1 cellular context compared by ENCODE assay signal in the genomic region with DNA sequence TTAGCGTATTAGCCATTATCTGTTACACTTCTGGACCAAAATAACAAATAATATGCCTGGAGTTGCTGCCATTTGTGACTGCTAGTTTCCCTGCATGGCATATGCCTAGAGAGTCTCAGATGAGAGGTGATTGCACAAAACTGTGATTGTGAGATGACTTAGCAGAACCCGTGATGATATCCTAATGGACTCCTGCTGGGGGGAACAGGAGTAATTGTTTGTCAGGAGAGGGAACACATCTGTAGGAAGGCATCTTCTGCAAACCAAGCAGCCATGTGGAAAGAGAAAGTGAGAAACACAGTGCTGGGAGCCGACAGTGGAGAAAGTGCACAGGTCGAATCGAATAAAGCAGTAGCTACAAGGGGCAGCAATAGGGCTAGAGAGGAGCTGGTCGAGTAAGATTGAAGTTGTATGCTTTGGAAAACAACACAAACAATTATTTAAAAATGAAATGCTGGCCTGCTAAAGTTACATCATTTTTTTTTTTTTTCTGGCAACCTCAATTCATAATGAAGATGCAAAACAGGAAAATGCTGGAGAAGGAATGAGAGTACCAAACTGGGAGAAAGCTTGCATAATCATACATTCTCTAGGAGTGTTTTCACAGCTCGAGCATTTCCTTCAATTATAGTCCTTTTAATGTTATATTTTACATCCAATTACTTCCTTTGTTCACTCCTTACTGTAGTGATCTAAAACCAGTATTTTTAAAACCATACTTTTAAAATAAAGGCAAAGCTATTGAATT.
TF ChIP-seq lines count a peak whose summit lies in the region.

No MANE protein-coding gene starts in this region.

TF ChIP-seq in WTC11, 78 proteins besides CTCF, POLR2A, EP300 and RAD21 (continued from another document):
- TF ChIP-seq, protein P1, sequence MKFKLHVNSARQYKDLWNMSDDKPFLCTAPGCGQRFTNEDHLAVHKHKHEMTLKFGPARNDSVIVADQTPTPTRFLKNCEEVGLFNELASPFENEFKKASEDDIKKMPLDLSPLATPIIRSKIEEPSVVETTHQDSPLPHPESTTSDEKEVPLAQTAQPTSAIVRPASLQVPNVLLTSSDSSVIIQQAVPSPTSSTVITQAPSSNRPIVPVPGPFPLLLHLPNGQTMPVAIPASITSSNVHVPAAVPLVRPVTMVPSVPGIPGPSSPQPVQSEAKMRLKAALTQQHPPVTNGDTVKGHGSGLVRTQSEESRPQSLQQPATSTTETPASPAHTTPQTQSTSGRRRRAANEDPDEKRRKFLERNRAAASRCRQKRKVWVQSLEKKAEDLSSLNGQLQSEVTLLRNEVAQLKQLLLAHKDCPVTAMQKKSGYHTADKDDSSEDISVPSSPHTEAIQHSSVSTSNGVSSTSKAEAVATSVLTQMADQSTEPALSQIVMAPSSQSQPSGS (CRISPR knock-in tag; IDR thresholded peaks at IDR 0.05; ENCODE audit: borderline replicate concordance, low read depth), result no peak
- TF ChIP-seq CREM (CRISPR knock-in tag; IDR thresholded peaks at IDR 0.05), result no peak
- TF ChIP-seq, protein P2, sequence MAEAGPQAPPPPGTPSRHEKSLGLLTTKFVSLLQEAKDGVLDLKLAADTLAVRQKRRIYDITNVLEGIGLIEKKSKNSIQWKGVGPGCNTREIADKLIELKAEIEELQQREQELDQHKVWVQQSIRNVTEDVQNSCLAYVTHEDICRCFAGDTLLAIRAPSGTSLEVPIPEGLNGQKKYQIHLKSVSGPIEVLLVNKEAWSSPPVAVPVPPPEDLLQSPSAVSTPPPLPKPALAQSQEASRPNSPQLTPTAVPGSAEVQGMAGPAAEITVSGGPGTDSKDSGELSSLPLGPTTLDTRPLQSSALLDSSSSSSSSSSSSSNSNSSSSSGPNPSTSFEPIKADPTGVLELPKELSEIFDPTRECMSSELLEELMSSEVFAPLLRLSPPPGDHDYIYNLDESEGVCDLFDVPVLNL (CRISPR knock-in tag; IDR thresholded peaks at IDR 0.05; ENCODE audit: borderline replicate concordance, low read depth), result no peak
TF ChIP-seq in WTC11: peak in this region for 0.
